In genomic region chr3:5218815-5219214, GRCh38 we compare ENCODE assay signal across 20 cellular contexts. TPM values are rescaled to one million over a fixed set of nuclear protein-coding genes. Genes with fewer than 3 reads are reported as not detected.
DNase-seq lines count a peak whose midpoint lies in the region; ATAC-seq, FAIRE-seq and TF ChIP-seq lines count a peak whose summit lies in the region.
"Had no signal": no experiment of that assay in that cellular context is flagged by ENCODE, and none has a peak within 500 bp of the region (broad histone marks: within the 10 kb centered on the region; RNA-seq: fewer than 3 reads in every experiment).

No MANE protein-coding gene starts in this region.

- TF ChIP-seq CTCF in HepG2 (CRISPR knock-in tag; IDR thresholded peaks at IDR 0.05) (no peak), right lobe of liver (IDR thresholded peaks at IDR 0.05) (no peak), K562 (IDR thresholded peaks at IDR 0.05 in 2 of 3, conservative IDR thresholded peaks at IDR 0.05 in 1 of 3; ENCODE audit: insufficient read depth in 2 of 3, low read depth in 1 of 3, low read length in 3 of 3) (no peak), ovary (IDR thresholded peaks at IDR 0.05) (no peak)

- H3K4me3 Mint-ChIP-seq in memory B cell, result no peak overlapping the region
- H3K4me3 Mint-ChIP-seq: T-helper 1 cell treated with Interleukin-12 subunit alpha and Interleukin-12 subunit beta and Interleukin-4 antibody, amounts not matched to agents 30 μg/mL and 1 μg/mL, for 36 hours had no signal

- FAIRE-seq in HepG2 (lab: Jason Lieb, UNC) (no peak), K562 (lab: Jason Lieb, UNC) (no peak)
- FAIRE-seq: GM18507, H54 had no signal

- intact Hi-C loops in HepG2 (cut with micrococcal nuclease; ENCODE audit: unreplicated experiment) (no loop called here), right lobe of liver (cut with DNase I) (no loop called here), K562 (cut with micrococcal nuclease) (no loop called here), ovary (cut with DNase I) (no loop called here)

- peaks cover 12% of the 10 kb centered on the region for H3K4me1 Mint-ChIP-seq in memory B cell

- peaks cover 31% of the 10 kb centered on the region for H3K4me1 ChIP-seq in HepG2 (ENCODE audit: insufficient read depth, low read length)
- peaks cover 0 to 21% (median 9%) of the 10 kb centered on the region in 4 donors for H3K4me1 ChIP-seq in right lobe of liver
- H3K4me1 ChIP-seq in K562 (replicated peaks in 1 of 2; ENCODE audit: control insufficient read depth in 2 of 2, insufficient read depth in 2 of 2, low read length in 2 of 2), result peaks cover 0 to 3% of the 10 kb centered on the region in 2 experiments; a peak in 2 of 5 replicates
- peaks cover 2% of the 10 kb centered on the region for H3K4me1 ChIP-seq in ovary (ENCODE audit: insufficient read depth)

- H3K9me1 ChIP-seq in K562 (ENCODE audit: control insufficient read depth, insufficient read depth, low read length), result no peaks in the 10 kb centered on the region

- POLR2A ChIA-PET in HepG2 (lab: Yijun Ruan, JAX) (no interaction called here), K562 (lab: Yijun Ruan, JAX) (interaction anchor here (1.0 to 2.0 kb wide), 3 partner anchors 15 to 21 kb away, joined by 3 to 6 read pairs (median 4); no protein-coding TSS in a partner anchor)

- no peak for ATAC-seq in HepG2
- ATAC-seq in right lobe of liver, result no peak
- no peak for ATAC-seq in K562
- no peak for ATAC-seq in memory B cell (ENCODE audit: low read depth)
- ATAC-seq in GM18511 (IDR thresholded peaks at IDR 0.05; ENCODE audit: unreplicated experiment), result no peak

- H3K4me2 ChIP-seq in HepG2 (ENCODE audit: low read depth, low read length) (no peak overlapping the region), K562 (ENCODE audit: insufficient read depth, low read length) (no peak overlapping the region)

- H3K27ac Mint-ChIP-seq in memory B cell, result peak overlapping the region; percentile 36
- H3K27ac Mint-ChIP-seq: T-helper 1 cell treated with Interleukin-12 subunit alpha and Interleukin-12 subunit beta and Interleukin-4 antibody, amounts not matched to agents 30 μg/mL and 1 μg/mL, for 36 hours had no signal

- TF ChIP-seq RAD21 in HepG2 (CRISPR knock-in tag; IDR thresholded peaks at IDR 0.05) (no peak), K562 (CRISPR knock-in tag; conservative IDR thresholded peaks at IDR 0.05 in 1 of 2, IDR thresholded peaks at IDR 0.05 in 1 of 2) (no peak)

- H3K4me3 ChIP-seq in HepG2 (replicated peaks in 1 of 3; ENCODE audit: insufficient read depth in 1 of 3, low read depth in 2 of 3, low read length in 3 of 3), result no peak overlapping the region
- no peak overlapping the region for H3K4me3 ChIP-seq in right lobe of liver
- H3K4me3 ChIP-seq in K562, result no peak overlapping the region
- no peak overlapping the region for H3K4me3 ChIP-seq in ovary
- H3K4me3 ChIP-seq: tibial artery had no signal

- no peak overlapping the region for H3K27ac ChIP-seq in HepG2 (ENCODE audit: extremely low read length, insufficient read depth, low read length)
- H3K27ac ChIP-seq in right lobe of liver, result no peak overlapping the region
- H3K27ac ChIP-seq in K562 (ENCODE audit: extremely low read depth, low read depth, low read length), result no peak overlapping the region
- H3K27ac ChIP-seq in ovary, result no peak overlapping the region
- H3K27ac ChIP-seq: tibial artery had no signal

- H3K9ac ChIP-seq in HepG2 (ENCODE audit: insufficient read depth, low read depth, low read length), result no peak overlapping the region
- H3K9ac ChIP-seq in K562 (ENCODE audit: insufficient read depth in 1 of 2, low read depth in 2 of 2, low read length in 2 of 2), result no peak overlapping the region

- BruUV-seq in HepG2 (replicated peaks; lab: Mats Ljungman, UMichigan) (no TSS peak), K562 (replicated peaks; lab: Mats Ljungman, UMichigan) (no TSS peak)

- H4K20me1 ChIP-seq in HepG2 (ENCODE audit: insufficient read depth, low read length) (no peaks in the 10 kb centered on the region), K562 (replicated peaks; ENCODE audit: control insufficient read depth, insufficient read depth, low read length) (no peaks in the 10 kb centered on the region)

- WGBS in HepG2 (ENCODE audit: low lambda C conversion rate), result 97% methylated on average over 5 of the region's 5 CpGs
- 61% methylated on average over 4 of the region's 5 CpGs for WGBS in right lobe of liver (ENCODE audit: insufficient coverage, low coverage, low lambda C conversion rate, missing lambda C conversion rate)
- 74% methylated on average over 5 of the region's 5 CpGs for WGBS in K562 (ENCODE audit: insufficient coverage, low coverage, missing lambda C conversion rate)
- WGBS in ovary, 3 donors, result 44 to 62% (median 59%) methylated on average over 5 of the region's 5 CpGs

- no peaks in the 10 kb centered on the region for H3K27me3 Mint-ChIP-seq in memory B cell

- TF ChIP-seq EP300 in HepG2 (IDR thresholded peaks at IDR 0.05; ENCODE audit: low read depth in 2 of 2, low read length in 2 of 2) (no peak), HepG2 (CRISPR knock-in tag; IDR thresholded peaks at IDR 0.05; ENCODE audit: borderline replicate concordance) (no peak), K562 (IDR thresholded peaks at IDR 0.05; ENCODE audit: low read length) (no peak), ovary (IDR thresholded peaks at IDR 0.05) (no peak)

- CTCF ChIA-PET in HepG2 (lab: Yijun Ruan, JAX; ENCODE audit: low intra/inter-chr PET ratio, low total read pairs), result no interaction called here
- CTCF ChIA-PET in K562 (lab: Yijun Ruan, JAX; ENCODE audit: low intra/inter-chr PET ratio), result no interaction called here

- no peaks in the 10 kb centered on the region for H3K9me3 Mint-ChIP-seq in memory B cell
- H3K9me3 Mint-ChIP-seq: T-helper 1 cell treated with Interleukin-12 subunit alpha and Interleukin-12 subunit beta and Interleukin-4 antibody, amounts not matched to agents 30 μg/mL and 1 μg/mL, for 36 hours had no signal

- H2AFZ ChIP-seq in HepG2 (ENCODE audit: low read length), result no peak overlapping the region
- no peak overlapping the region for H2AFZ ChIP-seq in K562 (ENCODE audit: low read depth, low read length)

- peaks cover 28% of the 10 kb centered on the region for H3K36me3 Mint-ChIP-seq in memory B cell

- H3K27me3 ChIP-seq in HepG2 (ENCODE audit: control insufficient read depth in 1 of 2, insufficient read depth in 2 of 2, low read length in 2 of 2) (no peaks in the 10 kb centered on the region), right lobe of liver (no peaks in the 10 kb centered on the region), K562 (ENCODE audit: control insufficient read depth in 2 of 2, insufficient read depth in 2 of 2, low read length in 2 of 2) (no peaks in the 10 kb centered on the region), ovary (no peaks in the 10 kb centered on the region)
- H3K27me3 ChIP-seq: tibial artery had no signal

- H3K79me2 ChIP-seq in HepG2 (ENCODE audit: insufficient read depth, low read length) (no peaks in the 10 kb centered on the region), K562 (ENCODE audit: control insufficient read depth, insufficient read depth, low read length) (no peaks in the 10 kb centered on the region)

- TF ChIP-seq POLR2A in HepG2 (IDR thresholded peaks at IDR 0.05; ENCODE audit: insufficient read depth in 1 of 2, low read depth in 2 of 2, low read length in 2 of 2) (no peak), right lobe of liver (IDR thresholded peaks at IDR 0.05) (no peak), K562 (conservative IDR thresholded peaks at IDR 0.05) (no peak), ovary (IDR thresholded peaks at IDR 0.05) (no peak)

- H3K36me3 ChIP-seq in HepG2 (replicated peaks in 1 of 2; ENCODE audit: control insufficient read depth in 1 of 2, insufficient read depth in 2 of 2, low read length in 2 of 2) (peaks cover 13 to 37% of the 10 kb centered on the region in 2 experiments; a peak in 4 of 5 replicates), right lobe of liver (peaks cover 2 to 47% (median 23%) of the 10 kb centered on the region in 4 donors), K562 (ENCODE audit: control insufficient read depth, insufficient read depth, low read length) (peaks cover 46% of the 10 kb centered on the region; the same call in 2 of the 3 replicates), ovary (no peaks in the 10 kb centered on the region)

- no peak for DNase-seq in HepG2 (ENCODE audit: low spot score)
- DNase-seq in right lobe of liver, result no peak
- DNase-seq in K562 (ENCODE audit: extremely low read depth in 1 of 4, low spot score in 3 of 4), result no peak
- no peak for DNase-seq in memory B cell (ENCODE audit: low spot score in 2 of 2)
- DNase-seq in NCI-H774 (lab: John Stamatoyannopoulos, UW), result no peak
- DNase-seq in RPMI8226, result no peak
- no peak for DNase-seq in ovary
- DNase-seq: ACHN; activated effector memory CD4-positive, alpha-beta T cell treated with Interleukin-2 at 50 U/mL for 16 hours; anterior cingulate cortex; COR-L47; islet precursor cell; NCI-H1092 treated with DMSO at 0.1 percent for 48 hours; NCI-H69; SHP77 treated with DMSO at 0.1 percent for 48 hours; tibial artery had no signal

- H3K9me3 ChIP-seq in HepG2 (ENCODE audit: low read length) (no peaks in the 10 kb centered on the region), right lobe of liver (no peaks in the 10 kb centered on the region), K562 (replicated peaks; ENCODE audit: control insufficient read depth, insufficient read depth, low read depth, low read length) (no peaks in the 10 kb centered on the region), ovary (no peaks in the 10 kb centered on the region)
- H3K9me3 ChIP-seq: tibial artery had no signal

- in situ Hi-C loops in HepG2 (cut with HindIII; ENCODE audit: extremely low pct_ligation_motif_present, low pct_unique_long_range_greater_than_20kb) (no loop called here), K562 (cut with MboI) (no loop called here)

RNA-seq across cellular contexts. Expression of gene EDEM1, which starts 31.3 kb away (rescaled TPM):
- total RNA-seq in HepG2 (2016; rRNA removed; fragmentation: Illumina TruSeq; extraction: Trizol) (13.8 and 14.3 TPM in 2 replicates), right lobe of liver (10 to 100 TPM; 40.6 to 92.7 (median 83.2) TPM), K562 (2014; rRNA removed) (9.3 and 17.9 TPM in 2 replicates), K562 (2014; rRNA removed; fragmentation: Illumina TruSeq; extraction: Trizol) (16.7 and 17.4 TPM in 2 replicates), K562 (2015; rRNA removed; fragmentation: Illumina TruSeq; extraction: Trizol) (11.5 and 14.3 TPM in 2 replicates), K562 (2021) (24.6 and 32.9 TPM in 2 replicates), ovary (10 to 100 TPM; 19.5 to 43.4 (median 31.5) TPM)
- total RNA-seq in HepG2 (2016; cell fraction: cytosol; rRNA removed; fragmentation: Illumina TruSeq; extraction: Trizol; ENCODE audit: low read depth), result 8.5 and 9.0 TPM in 2 replicates
- 13.5 and 14.4 TPM in 2 replicates for total RNA-seq in HepG2 (2016; cell fraction: insoluble cytoplasmic fraction; rRNA removed; fragmentation: Illumina TruSeq; extraction: Trizol)
- total RNA-seq in HepG2 (2016; cell fraction: membrane; rRNA removed; fragmentation: Illumina TruSeq; extraction: Trizol), result 15.4 and 16.6 TPM in 2 replicates
- total RNA-seq in HepG2 (2016; cell fraction: nucleus; rRNA removed; fragmentation: Illumina TruSeq; extraction: Trizol), result 22.3 and 25.8 TPM in 2 replicates
- polyA plus RNA-seq in HepG2 (2011; rRNA removed) (25.8 and 28.0 TPM in 2 replicates), K562 (2011; rRNA removed) (36.7 and 37.6 TPM in 2 replicates), K562 (2014; fragmentation: Illumina TruSeq; extraction: Trizol) (12.8 and 13.9 TPM in 2 replicates), K562 (2014; fragmentation: Nextera tagmentation; extraction: Ambion mirVana) (1 to 10 TPM; 6.2 to 8.8 TPM), K562 (2014; rRNA removed) (15.2 and 20.7 TPM in 2 replicates), ovary (10 to 100 TPM; 11.5 to 14.3 TPM)
- polyA plus RNA-seq in HepG2 (2011; cell fraction: cytosol; rRNA removed), result 10.4 and 18.5 TPM in 2 replicates
- 23.8 and 36.5 TPM in 2 replicates for polyA plus RNA-seq in HepG2 (2011; cell fraction: nucleus; rRNA removed)
- polyA plus RNA-seq in HepG2 (2012), result 16.8 and 17.3 TPM in 2 replicates
- 3.5 and 4.9 TPM in 2 replicates for polyA plus RNA-seq in HepG2 (2016; cell fraction: cytosol; fragmentation: Illumina TruSeq; extraction: Trizol; ENCODE audit: low read depth)
- 11.7 and 12.6 TPM in 2 replicates for polyA plus RNA-seq in HepG2 (2016; cell fraction: insoluble cytoplasmic fraction; fragmentation: Illumina TruSeq; extraction: Trizol; ENCODE audit: low read depth)
- polyA plus RNA-seq in HepG2 (2016; cell fraction: membrane; fragmentation: Illumina TruSeq; extraction: Trizol; ENCODE audit: low read depth), result 7.5 and 8.7 TPM in 2 replicates
- 40.1 and 42.7 TPM in 2 replicates for polyA plus RNA-seq in HepG2 (2016; cell fraction: nucleus; fragmentation: Illumina TruSeq; extraction: Trizol; ENCODE audit: insufficient read depth, low read depth)
- polyA minus RNA-seq in HepG2 (2011; rRNA and poly(A)+ RNA removed; ENCODE audit: low replicate concordance), result 27.3 TPM in 2 replicates
- polyA minus RNA-seq in HepG2 (2011; cell fraction: cytosol; rRNA and poly(A)+ RNA removed), result 22.4 and 27.4 TPM in 2 replicates
- polyA minus RNA-seq in HepG2 (2011; cell fraction: nucleus; rRNA and poly(A)+ RNA removed), result 61.4 and 62.2 TPM in 2 replicates
- 59.6 and 88.6 TPM in 2 replicates for total RNA-seq in K562 (2011; cell fraction: chromatin; rRNA removed; ENCODE audit: low replicate concordance)
- 36.5 and 42.8 TPM in 2 replicates for total RNA-seq in K562 (2011; cell fraction: nucleolus; rRNA removed)
- total RNA-seq in K562 (2011; cell fraction: nucleoplasm; rRNA removed), result 58.9 and 67.9 TPM in 2 replicates
- 18.1 and 21.2 TPM in 2 replicates for polyA plus RNA-seq in K562 (2011; cell fraction: cytosol; rRNA removed)
- 32.0 and 53.9 TPM in 2 replicates for polyA plus RNA-seq in K562 (2011; cell fraction: nucleus; rRNA removed)
- polyA plus RNA-seq in K562 (2012), result 9.6 and 20.6 TPM in 2 replicates
- polyA minus RNA-seq in K562 (2011; rRNA and poly(A)+ RNA removed), result 42.0 and 44.5 TPM in 2 replicates
- polyA minus RNA-seq in K562 (2011; cell fraction: cytosol; rRNA and poly(A)+ RNA removed), result 21.0 and 33.3 TPM in 2 replicates
- 24.0 and 38.5 TPM in 2 replicates for polyA minus RNA-seq in K562 (2011; cell fraction: nucleus; rRNA and poly(A)+ RNA removed)

Comparison
In these comparisons a context has a peak if more than half of its experiments do, and no peak if none do; other contexts are left out.
1. Of the 241 proteins assayed by ChIP-seq in both HepG2 and K562: peak only in HepG2: none; only in K562: none; in both: CEBPB; in neither: 239; mixed calls (peak in some experiments, not most) for 1.